ENCODE assay signal across 22 cellular contexts in genomic region chr1:30323352-30323751, GRCh38.
"Had no signal": no experiment of that assay in that cellular context is flagged by ENCODE, and none has a peak within 500 bp of the region (broad histone marks: within the 10 kb centered on the region; RNA-seq: fewer than 3 reads in every experiment).

No MANE protein-coding gene starts in this region.

- H3K4me1 ChIP-seq: Peyer's patch had no signal

- H3K36me3 ChIP-seq: Peyer's patch, SJCRH30 had no signal

- DNase-seq: activated CD4-positive, alpha-beta T cell treated with anti-CD3 and anti-CD28 coated beads, Interleukin-2, amount 10 ng/mL, durations not matched to agents 7 days and 5 days; activated CD4-positive, CD25-positive, alpha-beta regulatory T cell; activated CD8-positive, alpha-beta T cell treated with anti-CD3 and anti-CD28 coated beads, Interleukin-2, amount 10 ng/mL, durations not matched to agents 7 days and 5 days; activated effector memory CD4-positive, alpha-beta T cell treated with anti-CD3 and anti-CD28 coated beads, Interleukin-2, amount 50 U/mL, for 16 hours; activated naive CD4-positive, alpha-beta T cell treated with Interleukin-2 at 50 U/mL for 16 hours; activated T-cell treated with anti-CD3 and anti-CD28 coated beads, Interleukin-2, amount 50 U/mL, for 4 hours; amygdala; Kasumi-1; KBM-7; NCI-H1105 treated with DMSO at 0.1 percent for 48 hours; NCI-H1436 treated with DMSO at 0.1 percent for 48 hours; NCI-H187; NCI-H2081; NCI-H510A treated with DMSO at 0.1 percent for 48 hours; NCI-H69; Peyer's patch; Right ventricle myocardium superior; SJCRH30; T-helper 1 cell had no signal

- H3K27me3 ChIP-seq: Peyer's patch, SJCRH30 had no signal

- H3K4me3 ChIP-seq: Peyer's patch, SJCRH30 had no signal

- H3K9me3 ChIP-seq: Peyer's patch, SJCRH30, SK-N-SH had no signal

- H3K9ac ChIP-seq: SK-N-SH had no signal

- H3K27ac ChIP-seq: Peyer's patch, RWPE1, SJCRH30, VCaP had no signal

- H3K4me2 ChIP-seq: SK-N-SH had no signal
